In the genomic region with DNA sequence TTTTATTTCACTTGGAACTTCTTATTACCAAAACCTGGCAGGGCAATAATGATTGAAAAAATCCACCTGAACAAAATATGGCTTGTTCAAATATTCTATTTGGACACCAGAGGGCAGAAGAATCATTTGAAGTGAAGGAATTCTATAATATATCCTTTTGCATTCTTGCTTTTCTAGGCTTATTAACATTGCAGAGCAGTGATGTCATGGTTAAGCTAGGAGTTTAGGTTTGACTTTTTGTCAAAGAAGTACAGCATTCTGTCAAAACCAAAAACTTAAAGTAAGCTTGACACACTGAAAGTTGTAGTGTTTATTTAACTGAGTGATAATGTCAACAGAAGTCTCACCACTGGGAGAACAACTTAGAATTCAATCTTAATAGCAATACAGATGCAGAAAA, we compare ENCODE assay signal across 8 cellular contexts.
DNase-seq lines count a peak whose midpoint lies in the region; ATAC-seq, FAIRE-seq and TF ChIP-seq lines count a peak whose summit lies in the region.

No MANE protein-coding gene starts in this region.

- TF ChIP-seq RAD21 in H1 (IDR thresholded peaks at IDR 0.05 in 1 of 2, conservative IDR thresholded peaks at IDR 0.05 in 1 of 2; ENCODE audit: low read depth in 2 of 2, low read length in 2 of 2) = peak; percentile 54 to 57

- H3K27ac ChIP-seq in H9 (ENCODE audit: insufficient read length, low read depth, low read length) (no peak overlapping the region), H1 (ENCODE audit: low read depth, low read length) (no peak overlapping the region), prostate gland (no peak overlapping the region), vagina (no peak overlapping the region)

- TF ChIP-seq CTCF in H9 (conservative IDR thresholded peaks at IDR 0.05) = peak; percentile 68
- TF ChIP-seq CTCF in H1 (IDR thresholded peaks at IDR 0.05; ENCODE audit: control extremely low read depth in 1 of 3, insufficient read depth in 1 of 3, low read depth in 1 of 3, low read length in 3 of 3) = peak in 1 of 3 experiments; percentile 38; a peak in 2 of 4 replicates
- TF ChIP-seq CTCF in prostate gland (IDR thresholded peaks at IDR 0.05) = peak in 3 of 4 experiments; percentile 50 to 67 (median 52)
- TF ChIP-seq CTCF in vagina (IDR thresholded peaks at IDR 0.05) = peak in 1 of 3 experiments; percentile 47

- no peak for ATAC-seq in HG02870 (IDR thresholded peaks at IDR 0.05; ENCODE audit: unreplicated experiment)

- H3K4me3 Mint-ChIP-seq in H9 = no peak overlapping the region

- peak; percentile 80 for DNase-seq in ELR (ENCODE audit: low read depth)
- no peak for DNase-seq in H9
- DNase-seq in NCI-H748 (lab: John Stamatoyannopoulos, UW; ENCODE audit: unreplicated experiment) = peak; percentile 53
- no peak for DNase-seq in H1 (ENCODE audit: low read depth in 1 of 2, low spot score in 2 of 2)
- no peak for DNase-seq in prostate gland (ENCODE audit: low spot score)
- no peak for DNase-seq in putamen (ENCODE audit: low spot score)
- DNase-seq in vagina (ENCODE audit: extremely low spot score in 2 of 2) = no peak

- H2BK15ac ChIP-seq in H9 (ENCODE audit: low read depth, low read length) (no peak overlapping the region), H1 (ENCODE audit: low read length) (no peak overlapping the region)

- H3T11ph ChIP-seq in H9 (ENCODE audit: low read length) = no peak overlapping the region

- no peaks in the 10 kb centered on the region for H3K79me2 ChIP-seq in H9 (ENCODE audit: insufficient read depth, low read length)
- no peaks in the 10 kb centered on the region for H3K79me2 ChIP-seq in H1 (ENCODE audit: control insufficient read depth in 1 of 2, insufficient read depth in 2 of 2, low read length in 2 of 2)

- no peak overlapping the region for H3K9ac ChIP-seq in H9 (ENCODE audit: extremely low read depth, insufficient read length, low read length)
- H3K9ac ChIP-seq in H1 (replicated peaks in 1 of 4; ENCODE audit: extremely low read depth in 1 of 4, low read depth in 3 of 4, low read length in 3 of 4) = no peak overlapping the region

- H2AFZ ChIP-seq in H9 (ENCODE audit: low read length) = no peak overlapping the region
- no peak overlapping the region for H2AFZ ChIP-seq in H1 (ENCODE audit: low read length)

- H2BK5ac ChIP-seq in H9 (ENCODE audit: insufficient read length, low read length) = no peak overlapping the region
- H2BK5ac ChIP-seq in H1 (ENCODE audit: low read depth, low read length) = no peak overlapping the region

- H2BK20ac ChIP-seq in H9 (ENCODE audit: low read depth, low read length, poor library complexity, severe bottlenecking) (no peak overlapping the region), H1 (ENCODE audit: low read length) (no peak overlapping the region)

- peaks cover 0 to 2% of the 10 kb centered on the region in 2 experiments; a peak in 1 of 4 replicates for H3K4me1 Mint-ChIP-seq in H9

- intact Hi-C loops in prostate gland (cut with DNase I) (loop anchor here (10.0 kb wide), 1 partner anchor 154 kb away; the partner anchor contains the start of gene SEMA3D), vagina (cut with DNase I) (no loop called here)

- H4K20me1 ChIP-seq in H9 (ENCODE audit: control insufficient read depth, insufficient read depth, insufficient read length) = no peaks in the 10 kb centered on the region
- H4K20me1 ChIP-seq in H1 (replicated peaks in 1 of 2; ENCODE audit: control insufficient read depth in 1 of 2, insufficient read depth in 2 of 2, low read length in 2 of 2) = no peaks in the 10 kb centered on the region

- no peak overlapping the region for H2BK120ac ChIP-seq in H9 (ENCODE audit: low read depth, low read length, poor library complexity, severe bottlenecking)
- no peak overlapping the region for H2BK120ac ChIP-seq in H1 (replicated peaks; ENCODE audit: low read depth, low read length)

- H3K9me3 ChIP-seq in H9 (ENCODE audit: control insufficient read depth, low read depth, low read length) (no peaks in the 10 kb centered on the region), H1 (ENCODE audit: insufficient read depth in 2 of 2, low read depth in 1 of 2, low read length in 1 of 2) (no peaks in the 10 kb centered on the region), prostate gland (no peaks in the 10 kb centered on the region), vagina (no peaks in the 10 kb centered on the region)

- no peak overlapping the region for H3K4me3 ChIP-seq in H1 (ENCODE audit: extremely low read depth in 1 of 4, insufficient read depth in 2 of 4, low read depth in 3 of 4, low read length in 4 of 4)
- H3K4me3 ChIP-seq in prostate gland = no peak overlapping the region
- no peak overlapping the region for H3K4me3 ChIP-seq in vagina

- no peak overlapping the region for H2BK12ac ChIP-seq in H9 (ENCODE audit: insufficient read length, low read depth, low read length)
- no peak overlapping the region for H2BK12ac ChIP-seq in H1 (ENCODE audit: low read depth, low read length)

- no peaks in the 10 kb centered on the region for H3K27me3 Mint-ChIP-seq in H9 (ENCODE audit: low read depth)

- H3K23ac ChIP-seq in H9 (ENCODE audit: insufficient read length, low read depth, low read length) = no peak overlapping the region
- H3K23ac ChIP-seq in H1 (ENCODE audit: insufficient read length) = no peak overlapping the region

- no peaks in the 10 kb centered on the region for H3K79me1 ChIP-seq in H9 (ENCODE audit: insufficient read depth, low read depth, low read length, poor library complexity, severe bottlenecking)
- no peaks in the 10 kb centered on the region for H3K79me1 ChIP-seq in H1 (ENCODE audit: low read depth, low read length)

- H3K23me2 ChIP-seq in H9 (ENCODE audit: insufficient read length, low read depth, low read length, poor library complexity, severe bottlenecking) = no peaks in the 10 kb centered on the region
- H3K23me2 ChIP-seq in H1 (ENCODE audit: low read depth, low read length) = no peaks in the 10 kb centered on the region

- H4K91ac ChIP-seq in H9 (ENCODE audit: insufficient read length, low read depth, low read length) (no peak overlapping the region), H1 (replicated peaks; ENCODE audit: insufficient read length, low read length) (no peak overlapping the region)

- H3K56ac ChIP-seq in H9 (ENCODE audit: insufficient read length, low read depth, low read length) = no peak overlapping the region
- H3K56ac ChIP-seq in H1 (replicated peaks; ENCODE audit: insufficient read length, low read depth, low read length) = no peak overlapping the region

- H3K4me2 ChIP-seq in H9 (ENCODE audit: insufficient read depth, insufficient read length, low read length) (no peak overlapping the region), H1 (ENCODE audit: insufficient read depth in 1 of 2, low read depth in 2 of 2, low read length in 2 of 2) (no peak overlapping the region)

- H3K4ac ChIP-seq in H9 (ENCODE audit: low read depth, low read length) (no peak overlapping the region), H1 (replicated peaks; ENCODE audit: insufficient read length, low read depth, low read length) (no peak overlapping the region)

- no peaks in the 10 kb centered on the region for H3K36me3 ChIP-seq in H1 (ENCODE audit: control insufficient read depth in 2 of 4, insufficient read depth in 4 of 4, low read length in 3 of 4)
- no peaks in the 10 kb centered on the region for H3K36me3 ChIP-seq in prostate gland
- H3K36me3 ChIP-seq in vagina = no peaks in the 10 kb centered on the region

- TF ChIP-seq POLR2A in H1 (IDR thresholded peaks at IDR 0.05; ENCODE audit: control extremely low read depth in 1 of 2, low read depth in 2 of 2, low read length in 2 of 2) (no peak), prostate gland (IDR thresholded peaks at IDR 0.05) (no peak), vagina (IDR thresholded peaks at IDR 0.05) (no peak)

- H3K27ac Mint-ChIP-seq in H9 = no peak overlapping the region

- no peaks in the 10 kb centered on the region for H3K36me3 Mint-ChIP-seq in H9 (ENCODE audit: insufficient read depth in 1 of 3, low read depth in 3 of 3)

- POLR2A ChIA-PET in H1 (lab: Charles Lee; ENCODE audit: partially characterized antibody) = no interaction called here

- H3K14ac ChIP-seq in H9 (ENCODE audit: insufficient read depth, low read length) (no peak overlapping the region), H1 (ENCODE audit: insufficient read length) (no peak overlapping the region)

- TF ChIP-seq EP300 in H1 (IDR thresholded peaks at IDR 0.05; ENCODE audit: borderline replicate concordance in 1 of 2, low read depth in 2 of 2, low read length in 2 of 2) = no peak

- CTCF ChIA-PET in H1 (lab: Charles Lee; ENCODE audit: partially characterized antibody) = interaction anchor here (0.6 to 10.9 kb wide), 12 partner anchors 11 to 1423 kb away, joined by 3 to 134 read pairs (median 3); no protein-coding TSS in a partner anchor

- H3K18ac ChIP-seq in H9 (ENCODE audit: insufficient read length, low read depth, low read length) (no peak overlapping the region), H1 (ENCODE audit: extremely low read depth, low read length) (no peak overlapping the region)

- H4K8ac ChIP-seq in H9 (replicated peaks; ENCODE audit: insufficient read length, low read depth, low read length) = no peak overlapping the region
- no peak overlapping the region for H4K8ac ChIP-seq in H1 (ENCODE audit: extremely low read depth, insufficient read depth, low read length)

- H3K9me3 Mint-ChIP-seq in H9 = no peaks in the 10 kb centered on the region

- no peak for FAIRE-seq in H1 (lab: Jason Lieb, UNC)

- H3K27me3 ChIP-seq in H9 (ENCODE audit: insufficient read depth, low read length) = no peaks in the 10 kb centered on the region
- H3K27me3 ChIP-seq in H1 (replicated peaks in 1 of 4; ENCODE audit: control insufficient read depth in 3 of 4, extremely low read depth in 1 of 4, insufficient read depth in 3 of 4, low read length in 3 of 4) = no peaks in the 10 kb centered on the region
- no peaks in the 10 kb centered on the region for H3K27me3 ChIP-seq in prostate gland (replicated peaks; ENCODE audit: insufficient read depth)
- H3K27me3 ChIP-seq in vagina = no peaks in the 10 kb centered on the region

- H4K5ac ChIP-seq in H9 (ENCODE audit: insufficient read length, low read depth, low read length) (no peak overlapping the region), H1 (ENCODE audit: insufficient read length, low read depth, low read length) (no peak overlapping the region)

- H2AK5ac ChIP-seq in H9 (ENCODE audit: insufficient read length, low read length) (no peak overlapping the region), H1 (ENCODE audit: low read depth, low read length) (no peak overlapping the region)

- no peaks in the 10 kb centered on the region for H3K4me1 ChIP-seq in H9 (ENCODE audit: insufficient read depth, low read length)
- no peaks in the 10 kb centered on the region for H3K4me1 ChIP-seq in H1 (replicated peaks in 1 of 4; ENCODE audit: control insufficient read depth in 3 of 4, insufficient read depth in 4 of 4, low read length in 3 of 4)
- H3K4me1 ChIP-seq in prostate gland (replicated peaks) = no peaks in the 10 kb centered on the region
- no peaks in the 10 kb centered on the region for H3K4me1 ChIP-seq in vagina

Comparison
In these comparisons a context has a peak if more than half of its experiments do, and no peak if none do; other contexts are left out.
1. DNase-seq: peak in ELR (single experiment) and NCI-H748 (single experiment); none in H9 (single experiment), H1 (0 of 2), prostate gland (single experiment), putamen (single experiment) and vagina (0 of 2).